1 cellular context compared by ENCODE assay signal in the genomic region with DNA sequence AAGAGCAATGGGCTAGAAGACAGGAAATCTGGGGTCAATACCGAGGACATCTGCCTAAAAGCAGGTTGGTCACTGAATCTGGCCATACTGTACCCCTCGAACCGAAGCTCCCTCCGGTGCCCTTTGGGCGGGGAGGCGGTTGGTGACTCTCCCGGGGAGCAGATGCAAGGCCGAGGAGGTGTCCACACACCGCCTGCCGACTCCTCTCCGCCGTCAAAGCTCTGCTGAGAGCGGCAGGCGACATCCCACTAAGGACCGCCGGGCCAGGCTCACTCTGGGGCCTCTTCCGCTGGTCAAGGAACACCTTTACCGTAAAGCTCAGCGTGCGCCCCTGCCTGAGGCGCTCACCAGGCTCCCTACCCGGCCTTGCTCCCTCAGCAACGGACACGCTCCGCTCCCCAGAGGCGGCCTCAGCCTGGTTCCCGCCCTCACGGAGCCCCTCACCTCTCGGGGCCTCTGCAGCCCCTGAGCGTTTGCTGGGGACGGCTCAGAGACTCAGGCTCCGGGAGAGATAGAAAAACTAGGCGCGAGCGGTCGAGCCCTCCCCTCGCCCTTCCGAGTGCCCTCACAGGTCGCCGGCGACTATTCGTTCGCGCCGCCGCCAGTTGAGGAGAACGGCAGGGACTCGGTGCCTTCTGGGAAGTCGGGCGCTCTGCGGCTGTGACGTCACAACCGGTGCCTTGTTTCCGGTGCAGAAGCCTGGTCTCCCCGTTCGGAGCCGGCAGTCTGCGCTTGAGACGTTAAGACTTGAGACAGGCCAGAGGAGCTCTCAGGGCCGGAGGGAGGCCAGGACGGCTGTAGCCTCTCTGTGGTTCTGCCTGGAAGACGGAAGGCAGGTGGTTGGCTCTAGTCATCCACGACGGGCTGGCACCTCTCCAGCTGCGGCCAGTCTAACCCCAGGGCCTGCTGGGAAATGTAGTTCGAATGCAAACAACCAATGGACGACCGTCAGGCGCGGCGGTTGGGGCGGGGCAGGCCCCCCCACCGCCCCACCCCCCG.
TF ChIP-seq lines count a peak whose summit lies in the region.

A gene with protein sequence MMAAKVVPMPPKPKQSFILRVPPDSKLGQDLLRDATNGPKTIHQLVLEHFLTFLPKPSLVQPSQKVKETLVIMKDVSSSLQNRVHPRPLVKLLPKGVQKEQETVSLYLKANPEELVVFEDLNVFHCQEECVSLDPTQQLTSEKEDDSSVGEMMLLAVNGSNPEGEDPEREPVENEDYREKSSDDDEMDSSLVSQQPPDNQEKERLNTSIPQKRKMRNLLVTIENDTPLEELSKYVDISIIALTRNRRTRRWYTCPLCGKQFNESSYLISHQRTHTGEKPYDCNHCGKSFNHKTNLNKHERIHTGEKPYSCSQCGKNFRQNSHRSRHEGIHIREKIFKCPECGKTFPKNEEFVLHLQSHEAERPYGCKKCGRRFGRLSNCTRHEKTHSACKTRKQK (minus strand): TSS at position 616 of the 999 bp plus-strand sequence. CDS start 1,403 bp downstream, outside the sequence.

TF ChIP-seq in HepG2, 621 proteins besides CTCF, POLR2A, EP300 and RAD21 (continued from another document and continues in another):
- TF ChIP-seq, protein P1, sequence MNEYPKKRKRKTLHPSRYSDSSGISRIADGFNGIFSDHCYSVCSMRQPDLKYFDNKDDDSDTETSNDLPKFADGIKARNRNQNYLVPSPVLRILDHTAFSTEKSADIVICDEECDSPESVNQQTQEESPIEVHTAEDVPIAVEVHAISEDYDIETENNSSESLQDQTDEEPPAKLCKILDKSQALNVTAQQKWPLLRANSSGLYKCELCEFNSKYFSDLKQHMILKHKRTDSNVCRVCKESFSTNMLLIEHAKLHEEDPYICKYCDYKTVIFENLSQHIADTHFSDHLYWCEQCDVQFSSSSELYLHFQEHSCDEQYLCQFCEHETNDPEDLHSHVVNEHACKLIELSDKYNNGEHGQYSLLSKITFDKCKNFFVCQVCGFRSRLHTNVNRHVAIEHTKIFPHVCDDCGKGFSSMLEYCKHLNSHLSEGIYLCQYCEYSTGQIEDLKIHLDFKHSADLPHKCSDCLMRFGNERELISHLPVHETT (CRISPR knock-in tag; conservative IDR thresholded peaks at IDR 0.05): 0 out of 2 replicates have a peak, but pooled peaks have one; percentile 39
- peak; percentile 66; the same call in 1 of the 2 replicates for TF ChIP-seq RXRA (CRISPR knock-in tag; IDR thresholded peaks at IDR 0.05)
- peak; percentile 95 for TF ChIP-seq POLR2G (IDR thresholded peaks at IDR 0.05; ENCODE audit: low read depth, low read length)
- TF ChIP-seq HNF1B (CRISPR knock-in tag; IDR thresholded peaks at IDR 0.05): peak; percentile 82
- TF ChIP-seq FOXO1 (CRISPR knock-in tag; IDR thresholded peaks at IDR 0.05): peak; percentile 11
- no peak; the same call in 1 of the 2 replicates for TF ChIP-seq CHD2 (IDR thresholded peaks at IDR 0.05; ENCODE audit: low read depth, low read length)
- TF ChIP-seq ZNF781 (CRISPR knock-in tag; IDR thresholded peaks at IDR 0.05; ENCODE audit: borderline replicate concordance, not compliant biosample characterization): peak; percentile 37
- peak; percentile 90 for TF ChIP-seq ZFY (CRISPR knock-in tag; IDR thresholded peaks at IDR 0.05)
- TF ChIP-seq ZKSCAN8 (CRISPR knock-in tag; IDR thresholded peaks at IDR 0.05; ENCODE audit: borderline replicate concordance): peak; percentile 22; the same call in 1 of the 2 replicates
- TF ChIP-seq ZC3H4 (CRISPR knock-in tag; IDR thresholded peaks at IDR 0.05; ENCODE audit: borderline replicate concordance): no peak
- TF ChIP-seq, protein P2, sequence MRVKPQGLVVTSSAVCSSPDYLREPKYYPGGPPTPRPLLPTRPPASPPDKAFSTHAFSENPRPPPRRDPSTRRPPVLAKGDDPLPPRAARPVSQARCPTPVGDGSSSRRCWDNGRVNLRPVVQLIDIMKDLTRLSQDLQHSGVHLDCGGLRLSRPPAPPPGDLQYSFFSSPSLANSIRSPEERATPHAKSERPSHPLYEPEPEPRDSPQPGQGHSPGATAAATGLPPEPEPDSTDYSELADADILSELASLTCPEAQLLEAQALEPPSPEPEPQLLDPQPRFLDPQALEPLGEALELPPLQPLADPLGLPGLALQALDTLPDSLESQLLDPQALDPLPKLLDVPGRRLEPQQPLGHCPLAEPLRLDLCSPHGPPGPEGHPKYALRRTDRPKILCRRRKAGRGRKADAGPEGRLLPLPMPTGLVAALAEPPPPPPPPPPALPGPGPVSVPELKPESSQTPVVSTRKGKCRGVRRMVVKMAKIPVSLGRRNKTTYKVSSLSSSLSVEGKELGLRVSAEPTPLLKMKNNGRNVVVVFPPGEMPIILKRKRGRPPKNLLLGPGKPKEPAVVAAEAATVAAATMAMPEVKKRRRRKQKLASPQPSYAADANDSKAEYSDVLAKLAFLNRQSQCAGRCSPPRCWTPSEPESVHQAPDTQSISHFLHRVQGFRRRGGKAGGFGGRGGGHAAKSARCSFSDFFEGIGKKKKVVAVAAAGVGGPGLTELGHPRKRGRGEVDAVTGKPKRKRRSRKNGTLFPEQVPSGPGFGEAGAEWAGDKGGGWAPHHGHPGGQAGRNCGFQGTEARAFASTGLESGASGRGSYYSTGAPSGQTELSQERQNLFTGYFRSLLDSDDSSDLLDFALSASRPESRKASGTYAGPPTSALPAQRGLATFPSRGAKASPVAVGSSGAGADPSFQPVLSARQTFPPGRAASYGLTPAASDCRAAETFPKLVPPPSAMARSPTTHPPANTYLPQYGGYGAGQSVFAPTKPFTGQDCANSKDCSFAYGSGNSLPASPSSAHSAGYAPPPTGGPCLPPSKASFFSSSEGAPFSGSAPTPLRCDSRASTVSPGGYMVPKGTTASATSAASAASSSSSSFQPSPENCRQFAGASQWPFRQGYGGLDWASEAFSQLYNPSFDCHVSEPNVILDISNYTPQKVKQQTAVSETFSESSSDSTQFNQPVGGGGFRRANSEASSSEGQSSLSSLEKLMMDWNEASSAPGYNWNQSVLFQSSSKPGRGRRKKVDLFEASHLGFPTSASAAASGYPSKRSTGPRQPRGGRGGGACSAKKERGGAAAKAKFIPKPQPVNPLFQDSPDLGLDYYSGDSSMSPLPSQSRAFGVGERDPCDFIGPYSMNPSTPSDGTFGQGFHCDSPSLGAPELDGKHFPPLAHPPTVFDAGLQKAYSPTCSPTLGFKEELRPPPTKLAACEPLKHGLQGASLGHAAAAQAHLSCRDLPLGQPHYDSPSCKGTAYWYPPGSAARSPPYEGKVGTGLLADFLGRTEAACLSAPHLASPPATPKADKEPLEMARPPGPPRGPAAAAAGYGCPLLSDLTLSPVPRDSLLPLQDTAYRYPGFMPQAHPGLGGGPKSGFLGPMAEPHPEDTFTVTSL (CRISPR knock-in tag; IDR thresholded peaks at IDR 0.05; ENCODE audit: borderline replicate concordance): peak; percentile 11; the same call in 1 of the 2 replicates
- TF ChIP-seq ZNF350 (CRISPR knock-in tag; IDR thresholded peaks at IDR 0.05; ENCODE audit: borderline replicate concordance, low read depth): peak; percentile 91
- peak; percentile 76; the same call in 1 of the 2 replicates for TF ChIP-seq ZNF30 (CRISPR knock-in tag; IDR thresholded peaks at IDR 0.05)
- TF ChIP-seq HNF1A (IDR thresholded peaks at IDR 0.05; ENCODE audit: low read depth): no peak
- peak; percentile 52; the same call in 1 of the 2 replicates for TF ChIP-seq HNF1A (CRISPR knock-in tag; IDR thresholded peaks at IDR 0.05; ENCODE audit: borderline replicate concordance)
- TF ChIP-seq ZNF558 (CRISPR knock-in tag; IDR thresholded peaks at IDR 0.05; ENCODE audit: borderline replicate concordance): peak; percentile 79; the same call in 1 of the 2 replicates
- no peak for TF ChIP-seq WIZ (CRISPR knock-in tag; IDR thresholded peaks at IDR 0.05)
- TF ChIP-seq KDM5A (IDR thresholded peaks at IDR 0.05; ENCODE audit: borderline replicate concordance, low read length): peak; percentile 82; the same call in 1 of the 2 replicates
- peak; percentile 83 for TF ChIP-seq UBTF (CRISPR knock-in tag; IDR thresholded peaks at IDR 0.05)
- peak; percentile 67; the same call in 1 of the 2 replicates for TF ChIP-seq ZNF543 (CRISPR knock-in tag; IDR thresholded peaks at IDR 0.05)
- peak; percentile 77; the same call in 1 of the 2 replicates for TF ChIP-seq ZNF232 (CRISPR knock-in tag; IDR thresholded peaks at IDR 0.05; ENCODE audit: borderline replicate concordance)
- peak; percentile 97 for TF ChIP-seq THAP11 (CRISPR knock-in tag; IDR thresholded peaks at IDR 0.05)
- no peak for TF ChIP-seq CENPX (CRISPR knock-in tag; IDR thresholded peaks at IDR 0.05)
- TF ChIP-seq TCF7L2 (IDR thresholded peaks at IDR 0.05; ENCODE audit: low read depth, low read length): no peak
- TF ChIP-seq SCMH1 (CRISPR knock-in tag; IDR thresholded peaks at IDR 0.05; ENCODE audit: borderline replicate concordance): no peak
- no peak for TF ChIP-seq HNF4A (CRISPR knock-in tag; IDR thresholded peaks at IDR 0.05)
- TF ChIP-seq CEBPB (IDR thresholded peaks at IDR 0.05; ENCODE audit: borderline replicate concordance, low read depth, low read length): no peak
- TF ChIP-seq JUNB (CRISPR knock-in tag; IDR thresholded peaks at IDR 0.05; ENCODE audit: borderline replicate concordance): no peak
- TF ChIP-seq ZFP36L1 (CRISPR knock-in tag; IDR thresholded peaks at IDR 0.05): no peak
- no peak for TF ChIP-seq EZH2 (conservative IDR thresholded peaks at IDR 0.05; ENCODE audit: low read depth, low read length)
- peak; percentile 79 for TF ChIP-seq HCFC1 (IDR thresholded peaks at IDR 0.05; ENCODE audit: low read depth, low read length)
- peak; percentile 94 for TF ChIP-seq ZNF619 (CRISPR knock-in tag; IDR thresholded peaks at IDR 0.05)
- TF ChIP-seq HNRNPL (IDR thresholded peaks at IDR 0.05; ENCODE audit: low read depth, low read length): peak; percentile 45; the same call in 1 of the 2 replicates
- no peak for TF ChIP-seq SNAPC5 (CRISPR knock-in tag; IDR thresholded peaks at IDR 0.05; ENCODE audit: borderline replicate concordance)
- peak; percentile 83; the same call in 1 of the 2 replicates for TF ChIP-seq NFKB2 (CRISPR knock-in tag; IDR thresholded peaks at IDR 0.05; ENCODE audit: borderline replicate concordance)
- peak; percentile 45; the same call in 1 of the 2 replicates for TF ChIP-seq NR2F2 (IDR thresholded peaks at IDR 0.05; ENCODE audit: borderline replicate concordance, low read depth)
- TF ChIP-seq TFDP2 (CRISPR knock-in tag; IDR thresholded peaks at IDR 0.05): peak; percentile 88
- TF ChIP-seq PITX1 (CRISPR knock-in tag; IDR thresholded peaks at IDR 0.05): peak; percentile 42
- TF ChIP-seq ZNF510 (CRISPR knock-in tag; IDR thresholded peaks at IDR 0.05; ENCODE audit: low read depth): peak; percentile 85
